ENCODE assay signal across 7 cellular contexts in genomic region chr14:54509546-54510501, GRCh38.
DNase-seq lines count a peak whose midpoint lies in the region; ATAC-seq and TF ChIP-seq lines count a peak whose summit lies in the region.

Gene CGRRF1 (plus strand): TSS chr14:54509906. CDS start chr14:54509960, 54 bp downstream.

- peak; percentile 91 for ATAC-seq in GM18508 (IDR thresholded peaks at IDR 0.05; ENCODE audit: insufficient read depth, unreplicated experiment)
- peak; percentile 94 for ATAC-seq in HG03025 (IDR thresholded peaks at IDR 0.05; ENCODE audit: low FRiP score, unreplicated experiment)

- TF ChIP-seq CTCF in astrocyte of the cerebellum (IDR thresholded peaks at IDR 0.05; ENCODE audit: low read depth, low read length, missing control alignments), result peak; percentile 43

- peak; percentile 91 for DNase-seq in NCI-H2029 treated with DMSO at 0.1 percent for 48 hours (lab: John Stamatoyannopoulos, UW)
- DNase-seq in T-helper 9 cell, result peak; percentile 96
- DNase-seq in astrocyte of the cerebellum (ENCODE audit: low read depth), result peak; percentile 96
- peak; percentile 95 for DNase-seq in hepatic stellate cell (ENCODE audit: low spot score)
- peak; percentile 98 for DNase-seq in retina

- peak within 1 kb of the TSS; percentile 100 for H3K4me3 ChIP-seq in astrocyte of the cerebellum (ENCODE audit: low read depth, low read length)

- in situ Hi-C loops in astrocyte of the cerebellum (cut with HindIII; ENCODE audit: low sequenced_read_pairs), result no loop called here

Comparison
In these comparisons a context has a peak if more than half of its experiments do, and no peak if none do; other contexts are left out.
1. Peak in every context shown above with its lines: DNase-seq, ATAC-seq and H3K4me3 ChIP-seq.